Comparison of ENCODE assay signal across 17 cellular contexts in the genomic region with DNA sequence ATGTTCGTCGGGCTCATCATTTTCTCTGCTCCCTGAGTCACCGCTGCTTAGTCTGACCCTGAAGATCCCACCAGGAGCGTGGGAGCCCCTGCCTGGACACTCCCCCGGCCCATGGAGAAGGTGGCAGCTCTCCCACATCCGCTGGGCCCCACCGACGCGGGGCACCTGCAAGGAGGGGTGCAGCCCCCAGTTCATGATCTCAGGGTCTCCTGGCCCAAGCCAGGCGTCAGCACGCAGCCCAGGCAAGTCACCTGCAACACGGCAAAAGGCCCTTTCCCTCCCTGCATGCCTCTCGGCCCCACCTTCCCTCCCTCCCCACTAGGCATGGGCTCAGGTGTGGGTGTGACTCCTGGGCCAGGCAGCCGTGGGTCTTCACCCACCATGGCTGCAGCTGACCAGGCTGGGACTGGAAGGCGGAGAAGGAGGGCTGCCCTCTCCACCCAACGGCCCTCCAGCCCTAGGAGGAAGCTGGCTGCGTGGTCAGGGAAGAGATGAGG.
"Had no signal": no experiment of that assay in that cellular context is flagged by ENCODE, and none has a peak within 500 bp of the region (broad histone marks: within the 10 kb centered on the region; RNA-seq: fewer than 3 reads in every experiment).

No MANE protein-coding gene starts in this region.

- DNase-seq: cortex of kidney, lower lobe of right lung, occipital lobe, T1000, transverse colon had no signal

- H3K36me3 Mint-ChIP-seq: activated naive CD4-positive, alpha-beta T cell treated with anti-CD3 and anti-CD28 coated beads, Interleukin-2, amount 10 ng/mL, durations not matched to agents 7 days and 5 days; naive thymus-derived CD4-positive, alpha-beta T cell had no signal

- H3K4me3 Mint-ChIP-seq: activated CD4-positive, alpha-beta memory T cell treated with anti-CD3 and anti-CD28 coated beads, Interleukin-2, amount 10 ng/mL, durations not matched to agents 7 days and 5 days; activated CD4-positive, alpha-beta T cell treated with anti-CD3 and anti-CD28 coated beads for 36 hours; activated naive CD4-positive, alpha-beta T cell treated with anti-CD3 and anti-CD28 coated beads, Interleukin-2, amount 10 ng/mL, durations not matched to agents 7 days and 5 days; central memory CD8-positive, alpha-beta T cell; stimulated activated effector memory CD8-positive, alpha-beta T cell treated with anti-CD3 and anti-CD28 coated beads, Interleukin-12 subunit alpha, Interleukin-12 subunit beta, amount 100 ng/mL, for 72 hours had no signal

- H3K27me3 ChIP-seq: right lobe of liver had no signal

- H3K36me3 ChIP-seq: gastroesophageal sphincter, lower lobe of right lung, right lobe of liver, transverse colon had no signal

- H3K9me3 ChIP-seq: body of pancreas, gastroesophageal sphincter, lower lobe of right lung, psoas muscle, right lobe of liver, transverse colon had no signal

- H3K27ac Mint-ChIP-seq: activated CD4-positive, alpha-beta memory T cell treated with anti-CD3 and anti-CD28 coated beads, Interleukin-2, amount 10 ng/mL, durations not matched to agents 7 days and 5 days; activated CD4-positive, alpha-beta T cell treated with anti-CD3 and anti-CD28 coated beads for 36 hours; activated naive CD4-positive, alpha-beta T cell treated with anti-CD3 and anti-CD28 coated beads, Interleukin-2, amount 10 ng/mL, durations not matched to agents 7 days and 5 days; stimulated activated effector memory CD8-positive, alpha-beta T cell treated with anti-CD3 and anti-CD28 coated beads, Interleukin-12 subunit alpha, Interleukin-12 subunit beta, amount 100 ng/mL, for 72 hours had no signal

- H3K4me1 ChIP-seq: right lobe of liver had no signal

- H3K27ac ChIP-seq: body of pancreas, epithelial cell of prostate, lower lobe of right lung, psoas muscle, right lobe of liver, transverse colon, VCaP had no signal

- H3K9me3 Mint-ChIP-seq: activated CD4-positive, alpha-beta memory T cell treated with anti-CD3 and anti-CD28 coated beads, Interleukin-2, amount 10 ng/mL, durations not matched to agents 7 days and 5 days; activated naive CD4-positive, alpha-beta T cell treated with anti-CD3 and anti-CD28 coated beads, Interleukin-2, amount 10 ng/mL, durations not matched to agents 7 days and 5 days; central memory CD8-positive, alpha-beta T cell had no signal

- ATAC-seq: gastroesophageal sphincter had no signal

- H3K4me3 ChIP-seq: body of pancreas, lower lobe of right lung, right lobe of liver had no signal
